24 cellular contexts compared by ENCODE assay signal in genomic region chr20:37935435-37935834, GRCh38. TPM values are rescaled to one million over a fixed set of nuclear protein-coding genes. Genes with fewer than 3 reads are reported as not detected.
A peak's percentile ranks its signal among the peaks of the same experiment; 100 is the strongest.
DNase-seq lines count a peak whose midpoint lies in the region; ATAC-seq, FAIRE-seq and TF ChIP-seq lines count a peak whose summit lies in the region.
"Had no signal": no experiment of that assay in that cellular context is flagged by ENCODE, and none has a peak within 500 bp of the region (broad histone marks: within the 10 kb centered on the region; RNA-seq: fewer than 3 reads in every experiment).

No MANE protein-coding gene starts in this region.

- H3K27me3 Mint-ChIP-seq in stimulated activated naive B cell treated with anti-CD40 and anti-IgM and Interleukin-4, amounts not matched to agents 10 μg/mL and 1 μg/mL and 100 μg/mL, for 72 hours = peaks cover 25% of the 10 kb centered on the region in 2 donors

- no peak for ATAC-seq in stimulated activated naive B cell treated with anti-CD40 and anti-IgM and Interleukin-4, amounts not matched to agents 10 μg/mL and 1 μg/mL and 100 μg/mL, for 72 hours (replicated peaks)
- ATAC-seq: natural killer cell had no signal

- H3K27ac ChIP-seq in kidney (ENCODE audit: low read depth in 2 of 2, low read length in 2 of 2) = no peak overlapping the region
- H3K27ac ChIP-seq: BLaER1 treated with 17β-estradiol and CSF1 and Interleukin-3, amounts not matched to agents 10 nM and 100 nM; SK-N-MC had no signal

- H3K27ac Mint-ChIP-seq in stimulated activated naive B cell treated with anti-CD40 and anti-IgM and Interleukin-4, amounts not matched to agents 10 μg/mL and 1 μg/mL and 100 μg/mL, for 72 hours = peak overlapping the region; percentile 20
- H3K27ac Mint-ChIP-seq: natural killer cell had no signal

- intact Hi-C loops in kidney (cut with DNase I) = no loop called here

- no peaks in the 10 kb centered on the region for H3K4me1 ChIP-seq in kidney (ENCODE audit: control insufficient read depth in 1 of 2, insufficient read depth in 1 of 2, low read depth in 1 of 2, low read length in 2 of 2)

- no peak for TF ChIP-seq CTCF in fibroblast of mammary gland (conservative IDR thresholded peaks at IDR 0.05; ENCODE audit: control insufficient read depth, insufficient read depth, low read depth, low read length)
- no peak for TF ChIP-seq CTCF in kidney (IDR thresholded peaks at IDR 0.05; ENCODE audit: borderline replicate concordance, extremely low read depth, insufficient read depth)

- no peak overlapping the region for H3K9ac ChIP-seq in kidney (ENCODE audit: low read length in 2 of 2)
- H3K9ac ChIP-seq: BLaER1 treated with 17β-estradiol and CSF1 and Interleukin-3, amounts not matched to agents 10 nM and 100 nM had no signal

- FAIRE-seq in kidney (lab: Jason Lieb, UNC) = no peak
- FAIRE-seq in GM12891 (lab: Jason Lieb, UNC) = no peak
- FAIRE-seq: astrocyte, endothelial cell of umbilical vein, GM18507 had no signal

- H3K36me3 ChIP-seq in kidney (ENCODE audit: control insufficient read depth in 1 of 2, insufficient read depth in 2 of 2, low read length in 2 of 2) = no peaks in the 10 kb centered on the region
- H3K36me3 ChIP-seq: BLaER1 treated with 17β-estradiol and CSF1 and Interleukin-3, amounts not matched to agents 10 nM and 100 nM had no signal

- DNase-seq in HCEC 1CT = peak; percentile 46
- DNase-seq in RPMI7951 (ENCODE audit: low read depth) = peak; percentile 28
- DNase-seq in fibroblast of mammary gland (ENCODE audit: low read depth) = peak; percentile 44
- DNase-seq in stimulated activated naive B cell treated with anti-CD40 and anti-IgM and Interleukin-4, amounts not matched to agents 10 μg/mL and 1 μg/mL and 100 μg/mL, for 72 hours = no peak
- no peak for DNase-seq in HPDE6-E6E7 (ENCODE audit: extremely low spot score)
- no peak for DNase-seq in kidney
- no peak for DNase-seq in GM12891 (ENCODE audit: insufficient read length, low spot score)
- DNase-seq: activated CD8-positive, alpha-beta memory T cell treated with anti-CD3 and anti-CD28 coated beads for 24 hours; activated gamma-delta T cell treated with Interleukin-2 at 50 U/mL for 16 hours; Caco-2; DMS79 treated with DMSO at 0.1 percent for 48 hours; islet precursor cell; Karpas-422; natural killer cell; NCI-H1092 treated with DMSO at 0.1 percent for 48 hours; NCI-H2029; NCI-H226; retina; trophoblast cell had no signal

- TF ChIP-seq POLR2A in GM12891 (IDR thresholded peaks at IDR 0.05; ENCODE audit: low read depth, low read length) = no peak

- H3K4me1 Mint-ChIP-seq in stimulated activated naive B cell treated with anti-CD40 and anti-IgM and Interleukin-4, amounts not matched to agents 10 μg/mL and 1 μg/mL and 100 μg/mL, for 72 hours = no peaks in the 10 kb centered on the region
- H3K4me1 Mint-ChIP-seq: natural killer cell had no signal

- no peaks in the 10 kb centered on the region for H3K9me3 Mint-ChIP-seq in stimulated activated naive B cell treated with anti-CD40 and anti-IgM and Interleukin-4, amounts not matched to agents 10 μg/mL and 1 μg/mL and 100 μg/mL, for 72 hours
- H3K9me3 Mint-ChIP-seq: natural killer cell had no signal

- no peak overlapping the region for H3K4me3 Mint-ChIP-seq in stimulated activated naive B cell treated with anti-CD40 and anti-IgM and Interleukin-4, amounts not matched to agents 10 μg/mL and 1 μg/mL and 100 μg/mL, for 72 hours
- H3K4me3 Mint-ChIP-seq: natural killer cell had no signal

- H3K4me3 ChIP-seq in fibroblast of mammary gland (ENCODE audit: control insufficient read depth, low read depth, low read length) = no peak overlapping the region
- H3K4me3 ChIP-seq in kidney (ENCODE audit: low read length in 2 of 2) = no peak overlapping the region
- H3K4me3 ChIP-seq: BLaER1 treated with 17β-estradiol and CSF1 and Interleukin-3, amounts not matched to agents 10 nM and 100 nM; SK-N-MC had no signal

- H3K36me3 Mint-ChIP-seq in stimulated activated naive B cell treated with anti-CD40 and anti-IgM and Interleukin-4, amounts not matched to agents 10 μg/mL and 1 μg/mL and 100 μg/mL, for 72 hours = no peaks in the 10 kb centered on the region
- H3K36me3 Mint-ChIP-seq: natural killer cell had no signal

- no peaks in the 10 kb centered on the region for H3K9me3 ChIP-seq in kidney (ENCODE audit: control insufficient read depth in 1 of 2, low read length in 2 of 2)
- H3K9me3 ChIP-seq: BLaER1 treated with 17β-estradiol and CSF1 and Interleukin-3, amounts not matched to agents 10 nM and 100 nM; Caco-2 had no signal

TF ChIP-seq in GM12891, 5 proteins besides CTCF, POLR2A, EP300 and RAD21:
- TF ChIP-seq TAF1 (IDR thresholded peaks at IDR 0.05; ENCODE audit: low read depth, low read length) (no peak), PAX5 (IDR thresholded peaks at IDR 0.05; ENCODE audit: insufficient read depth, low read length, severe bottlenecking) (no peak), SPI1 (IDR thresholded peaks at IDR 0.05; ENCODE audit: low read depth, low read length) (no peak), POLR2AphosphoS5 (IDR thresholded peaks at IDR 0.05; ENCODE audit: low read depth, low read length) (no peak)
TF ChIP-seq in GM12891: peak in this region for 0.

RNA-seq across cellular contexts. Expression of gene VSTM2L, which starts 32.5 kb away (rescaled TPM):
- total RNA-seq in RPMI7951 (2014; rRNA removed; shearing (Covaris generic)) = 0.48 and 3.2 TPM in 2 replicates
- total RNA-seq in kidney = 4.1 TPM
- 2.8 TPM for polyA plus RNA-seq in kidney (ENCODE audit: insufficient read depth, low read depth, low replicate concordance)
- polyA plus RNA-seq in GM12891 (2012; ENCODE audit: low read depth, missing spikeins) = 0.06 TPM
- total RNA-seq: Caco-2, endothelial cell of umbilical vein had no signal

Comparison
In these comparisons a context has a peak if more than half of its experiments do, and no peak if none do; other contexts are left out.
1. DNase-seq: peak in HCEC 1CT (single experiment), RPMI7951 (single experiment) and fibroblast of mammary gland (single experiment); none in stimulated activated naive B cell treated with anti-CD40 and anti-IgM and Interleukin-4, amounts not matched to agents 10 μg/mL and 1 μg/mL and 100 μg/mL, for 72 hours (single experiment), HPDE6-E6E7 (single experiment), kidney (single experiment) and GM12891 (single experiment).